8 cellular contexts compared by ENCODE assay signal in genomic region chr5:36305571-36306326, GRCh38. TPM values are rescaled to one million over a fixed set of nuclear protein-coding genes. Genes with fewer than 3 reads are reported as not detected.
DNase-seq lines count a peak whose midpoint lies in the region; ATAC-seq, FAIRE-seq and TF ChIP-seq lines count a peak whose summit lies in the region.

No MANE protein-coding gene starts in this region.

- H3K36me3 ChIP-seq in right lobe of liver: no peaks in the 10 kb centered on the region
- H3K36me3 ChIP-seq in upper lobe of left lung: no peaks in the 10 kb centered on the region

- intact Hi-C loops in right lobe of liver (cut with DNase I): no loop called here

- no peaks in the 10 kb centered on the region for H3K9me3 ChIP-seq in right lobe of liver
- H3K9me3 ChIP-seq in upper lobe of left lung: no peaks in the 10 kb centered on the region

- H3K4me1 ChIP-seq in right lobe of liver (peaks cover 0 to 37% (median 6%) of the 10 kb centered on the region in 4 donors), upper lobe of left lung (peaks cover 4 to 15% (median 9%) of the 10 kb centered on the region in 4 donors)

- H3K27me3 ChIP-seq in right lobe of liver (no peaks in the 10 kb centered on the region), upper lobe of left lung (no peaks in the 10 kb centered on the region)

- no peak overlapping the region for H3K4me3 ChIP-seq in choroid plexus epithelial cell (ENCODE audit: low read depth, low read length)
- H3K4me3 ChIP-seq in right lobe of liver: no peak overlapping the region
- H3K4me3 ChIP-seq in upper lobe of left lung: no peak overlapping the region

- WGBS in right lobe of liver (ENCODE audit: insufficient coverage, low coverage, low lambda C conversion rate, missing lambda C conversion rate): 8% methylated on average over 4 of the region's 4 CpGs
- 17 to 33% methylated on average over 4 of the region's 4 CpGs for WGBS in upper lobe of left lung, 2 donors

- H3K27ac ChIP-seq in right lobe of liver (peak overlapping the region in 2 of 3 donors; percentile 60 to 73), upper lobe of left lung (no peak overlapping the region)

- ATAC-seq in right lobe of liver (peak; percentile 82 to 86 (median 84)), upper lobe of left lung (ENCODE audit: low FRiP score in 2 of 2) (peak in 1 of 2 donors; percentile 79)

- FAIRE-seq in D721Med (lab: Jason Lieb, UNC) (no peak), RCC 7860 (lab: Jason Lieb, UNC) (peak; percentile 57)

- TF ChIP-seq POLR2A in right lobe of liver (IDR thresholded peaks at IDR 0.05) (no peak), upper lobe of left lung (IDR thresholded peaks at IDR 0.05) (no peak)

- TF ChIP-seq CTCF in D721Med (IDR thresholded peaks at IDR 0.05; ENCODE audit: insufficient read depth, missing control alignments) (peak; percentile 76), GM20000 (IDR thresholded peaks at IDR 0.05; ENCODE audit: extremely low read depth, missing control alignments) (peak; percentile 71), choroid plexus epithelial cell (conservative IDR thresholded peaks at IDR 0.05; ENCODE audit: low read depth, low read length) (peak; percentile 87), right lobe of liver (IDR thresholded peaks at IDR 0.05) (peak; percentile 57 to 76 (median 68)), upper lobe of left lung (IDR thresholded peaks at IDR 0.05) (peak in 5 of 6 experiments; percentile 53 to 71 (median 64))

- DNase-seq in D721Med (ENCODE audit: insufficient read length, low spot score) (no peak), GM20000 (ENCODE audit: low spot score) (peak; percentile 27), LoVo (ENCODE audit: low spot score) (peak; percentile 67), RCC 7860 (ENCODE audit: low spot score) (peak; percentile 24), choroid plexus epithelial cell (ENCODE audit: low read depth) (peak; percentile 75), right lobe of liver (peak; percentile 61 to 78 (median 70)), upper lobe of left lung (peak in 1 of 2 donors; percentile 41), ecto neural progenitor cell (ENCODE audit: low spot score) (no peak)

- no peak for TF ChIP-seq EP300 in upper lobe of left lung (IDR thresholded peaks at IDR 0.05)

RNA-seq across cellular contexts. Expression of gene RANBP3L, which starts 4.0 kb away (rescaled TPM):
- total RNA-seq in right lobe of liver (1 to 10 TPM in 4 of 6 experiments, under 1 TPM in 2; 0.22 to 5.0 (median 1.3) TPM), upper lobe of left lung (1 to 10 TPM; 1.1 to 4.6 (median 2.8) TPM)

Comparison
In these comparisons a context has a peak if more than half of its experiments do, and no peak if none do; other contexts are left out.
1. DNase-seq: peak in GM20000 (single experiment), LoVo (single experiment), RCC 7860 (single experiment), choroid plexus epithelial cell (single experiment) and right lobe of liver (3 of 3); none in D721Med (single experiment) and ecto neural progenitor cell (single experiment).
2. H3K27ac ChIP-seq: peak in right lobe of liver (2 of 3); none in upper lobe of left lung (0 of 4).
3. Peak in every context shown above with its lines, with median percentiles within 50 percentile points of each other: CTCF ChIP-seq.